24 cellular contexts compared by ENCODE assay signal in the genomic region with DNA sequence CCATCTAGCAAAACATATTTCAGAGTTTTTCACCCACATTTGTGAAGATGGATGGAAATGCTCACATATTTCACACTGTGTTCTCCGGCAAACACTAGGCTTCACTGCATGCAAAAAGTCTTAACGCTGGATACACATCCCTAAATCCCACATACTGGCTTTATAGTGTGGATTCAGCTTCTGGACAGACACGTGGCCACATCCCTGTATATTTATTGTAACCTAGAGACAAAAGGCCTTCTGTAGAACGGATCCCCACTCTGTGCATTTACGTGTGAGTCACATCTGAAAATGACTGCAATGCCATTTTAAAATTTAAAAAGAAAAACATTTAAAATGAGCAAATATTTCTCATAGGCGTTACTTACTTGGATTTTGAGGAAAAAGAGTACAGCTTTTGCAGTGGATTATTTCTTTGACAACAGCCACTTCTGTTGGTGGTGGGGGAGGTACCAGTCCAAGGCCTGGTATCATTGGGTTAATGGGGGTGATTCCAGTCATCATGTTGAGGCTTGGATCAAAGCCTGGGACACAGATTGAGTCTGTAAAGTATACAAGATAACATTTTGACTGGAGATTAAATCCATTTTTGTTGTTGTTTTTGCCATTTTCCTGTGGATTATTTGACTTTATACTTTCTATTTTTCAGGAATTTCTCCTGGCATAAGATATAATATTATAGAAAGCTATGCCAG.
A peak's percentile ranks its signal among the peaks of the same experiment; 100 is the strongest.
DNase-seq lines count a peak whose midpoint lies in the region; TF ChIP-seq lines count a peak whose summit lies in the region.
"Had no signal": no experiment of that assay in that cellular context is flagged by ENCODE, and none has a peak within 500 bp of the region (broad histone marks: within the 10 kb centered on the region; RNA-seq: fewer than 3 reads in every experiment).

No MANE protein-coding gene starts in this region.

- H3K36me3 ChIP-seq in mammary epithelial cell (ENCODE audit: insufficient read depth, low read length) (no peaks in the 10 kb centered on the region), hepatocyte (replicated peaks; ENCODE audit: insufficient read depth, low read depth) (no peaks in the 10 kb centered on the region), esophagus squamous epithelium (no peaks in the 10 kb centered on the region)
- H3K36me3 ChIP-seq: ovary, right atrium auricular region had no signal

- peak; percentile 8 for DNase-seq in mammary epithelial cell
- DNase-seq in MCF 10A (ENCODE audit: unreplicated experiment), result no peak
- DNase-seq in hepatocyte (ENCODE audit: low spot score), result peak; percentile 14
- DNase-seq in esophagus squamous epithelium (lab: John Stamatoyannopoulos, UW), result no peak
- DNase-seq in T-helper 2 cell, result no peak
- no peak for DNase-seq in effector CD4-positive, alpha-beta T cell
- DNase-seq in amygdala (lab: John Stamatoyannopoulos, UW), result no peak
- DNase-seq: activated naive CD4-positive, alpha-beta T cell treated with anti-CD3 and anti-CD28 coated beads for 36 hours; activated T-cell treated with anti-CD3 and anti-CD28 coated beads, Interleukin-2, amount 50 U/mL, for 4 hours; COR-L47; left cardiac atrium; naive thymus-derived CD8-positive, alpha-beta T cell; NCI-H1105; NCI-H510A treated with DMSO at 0.1 percent for 48 hours; ovary; RPMI8226; stimulated activated CD4-positive, alpha-beta T cell treated with anti-CD3 and anti-CD28 coated beads, Interleukin-12 subunit alpha, Interleukin-12 subunit beta, amount 100 ng/mL, for 4 hours; stimulated activated CD4-positive, alpha-beta T cell treated with anti-CD3 and anti-CD28 coated beads, Interleukin-4, amount 100 ng/mL, for 4 hours; trophoblast cell had no signal

- in situ Hi-C loops in mammary epithelial cell (cut with MboI; ENCODE audit: low sequenced_read_pairs in 2 of 2), result no loop called here

- CTCF ChIA-PET in mammary epithelial cell (lab: Charles Lee; ENCODE audit: low non-redundant PET) (no interaction called here), MCF 10A (lab: Yijun Ruan, JAX) (interaction anchor here (0.7 kb wide), 1 partner anchor 12 kb away, joined by 4 read pairs; no protein-coding TSS in a partner anchor)

- H3K4me1 Mint-ChIP-seq in MCF 10A (ENCODE audit: insufficient read depth, unreplicated experiment), result no peaks in the 10 kb centered on the region
- peaks cover 19% of the 10 kb centered on the region for H3K4me1 Mint-ChIP-seq in brain

- H3K4me3 Mint-ChIP-seq in MCF 10A (ENCODE audit: unreplicated experiment) (no peak overlapping the region), brain (peak overlapping the region; percentile 12 to 48 (median 15))
- H3K4me3 Mint-ChIP-seq: activated naive CD4-positive, alpha-beta T cell treated with anti-CD3 and anti-CD28 coated beads for 36 hours; activated T-cell treated with anti-CD3 and anti-CD28 coated beads, Interleukin-2, amount 50 U/mL, for 4 hours; B cell; naive thymus-derived CD8-positive, alpha-beta T cell; stimulated activated naive CD8-positive, alpha-beta T cell treated with anti-CD3 and anti-CD28 coated beads, Interleukin-15, Interleukin-2, amounts not matched to agents 100 ng/mL and 50 ng/mL, for 24 hours had no signal

- H3K27ac Mint-ChIP-seq in MCF 10A (ENCODE audit: low read depth, unreplicated experiment) (no peak overlapping the region), brain (peak overlapping the region; percentile 42 to 85 (median 68))
- H3K27ac Mint-ChIP-seq: activated naive CD4-positive, alpha-beta T cell treated with anti-CD3 and anti-CD28 coated beads for 36 hours; B cell; naive thymus-derived CD8-positive, alpha-beta T cell; stimulated activated naive CD8-positive, alpha-beta T cell treated with anti-CD3 and anti-CD28 coated beads, Interleukin-15, Interleukin-2, amounts not matched to agents 100 ng/mL and 50 ng/mL, for 24 hours had no signal

- H2AFZ ChIP-seq in mammary epithelial cell (ENCODE audit: low read depth, low read length), result no peak overlapping the region
- no peak overlapping the region for H2AFZ ChIP-seq in hepatocyte

- H3K4me1 ChIP-seq in mammary epithelial cell (ENCODE audit: insufficient read depth, low read length), result no peaks in the 10 kb centered on the region
- H3K4me1 ChIP-seq in hepatocyte (ENCODE audit: insufficient read depth), result peaks cover 21% of the 10 kb centered on the region
- H3K4me1 ChIP-seq in esophagus squamous epithelium, result peaks cover 0 to 11% (median 0%) of the 10 kb centered on the region in 3 donors
- H3K4me1 ChIP-seq: A549 had no signal

- intact Hi-C loops in mammary epithelial cell (cut with micrococcal nuclease) (no loop called here), MCF 10A (cut with micrococcal nuclease) (no loop called here), esophagus squamous epithelium (cut with DNase I) (no loop called here)

- H3K27me3 Mint-ChIP-seq in MCF 10A (ENCODE audit: insufficient read depth, unreplicated experiment) (no peaks in the 10 kb centered on the region), brain (peaks cover 4% of the 10 kb centered on the region)
- H3K27me3 Mint-ChIP-seq: B cell; naive thymus-derived CD8-positive, alpha-beta T cell; stimulated activated naive CD8-positive, alpha-beta T cell treated with anti-CD3 and anti-CD28 coated beads, Interleukin-15, Interleukin-2, amounts not matched to agents 100 ng/mL and 50 ng/mL, for 24 hours had no signal

- H3K9me2 ChIP-seq in hepatocyte (replicated peaks; ENCODE audit: insufficient read depth), result no peaks in the 10 kb centered on the region

- no peaks in the 10 kb centered on the region for H3K79me2 ChIP-seq in mammary epithelial cell (ENCODE audit: insufficient read depth, low read length)
- H3K79me2 ChIP-seq in hepatocyte, result no peaks in the 10 kb centered on the region

- H3K9me3 Mint-ChIP-seq in MCF 10A (ENCODE audit: unreplicated experiment) (no peaks in the 10 kb centered on the region), brain (no peaks in the 10 kb centered on the region)
- H3K9me3 Mint-ChIP-seq: activated naive CD4-positive, alpha-beta T cell treated with anti-CD3 and anti-CD28 coated beads for 36 hours; activated T-cell treated with anti-CD3 and anti-CD28 coated beads, Interleukin-2, amount 50 U/mL, for 4 hours; naive thymus-derived CD8-positive, alpha-beta T cell; stimulated activated naive CD8-positive, alpha-beta T cell treated with anti-CD3 and anti-CD28 coated beads, Interleukin-15, Interleukin-2, amounts not matched to agents 100 ng/mL and 50 ng/mL, for 24 hours had no signal

- POLR2A ChIA-PET in MCF 10A (lab: Yijun Ruan, JAX), result no interaction called here

- H3K36me3 Mint-ChIP-seq in MCF 10A (ENCODE audit: insufficient read depth, unreplicated experiment), result no peaks in the 10 kb centered on the region
- peaks cover 27% of the 10 kb centered on the region for H3K36me3 Mint-ChIP-seq in brain
- H3K36me3 Mint-ChIP-seq: naive thymus-derived CD8-positive, alpha-beta T cell had no signal

- H3K9me3 ChIP-seq in mammary epithelial cell (replicated peaks; ENCODE audit: insufficient read depth, low read length) (no peaks in the 10 kb centered on the region), hepatocyte (ENCODE audit: low read depth) (no peaks in the 10 kb centered on the region), esophagus squamous epithelium (no peaks in the 10 kb centered on the region)
- H3K9me3 ChIP-seq: A549, ovary, right atrium auricular region had no signal

- H3K27me3 ChIP-seq in mammary epithelial cell (ENCODE audit: insufficient read depth, low read length) (no peaks in the 10 kb centered on the region), hepatocyte (no peaks in the 10 kb centered on the region), esophagus squamous epithelium (no peaks in the 10 kb centered on the region)
- H3K27me3 ChIP-seq: ovary, right atrium auricular region had no signal

- no peak for TF ChIP-seq CTCF in mammary epithelial cell (conservative IDR thresholded peaks at IDR 0.05 in 1 of 2, IDR thresholded peaks at IDR 0.05 in 1 of 2; ENCODE audit: extremely low read depth in 1 of 2, insufficient read depth in 1 of 2, low read depth in 1 of 2, low read length in 2 of 2)
- no peak for TF ChIP-seq CTCF in MCF 10A (IDR thresholded peaks at IDR 0.05; ENCODE audit: unreplicated experiment)
- no peak for TF ChIP-seq CTCF in brain (conservative IDR thresholded peaks at IDR 0.05)
- TF ChIP-seq CTCF in hepatocyte (IDR thresholded peaks at IDR 0.05; ENCODE audit: poor library complexity), result no peak
- no peak for TF ChIP-seq CTCF in esophagus squamous epithelium (IDR thresholded peaks at IDR 0.05)

- H3K9ac ChIP-seq in mammary epithelial cell (ENCODE audit: insufficient read depth, low read length), result no peak overlapping the region

- WGBS in mammary epithelial cell (ENCODE audit: low coverage, missing lambda C conversion rate), result 79% methylated on average over 6 of the region's 6 CpGs
- 56% methylated on average over 6 of the region's 6 CpGs for WGBS in hepatocyte (ENCODE audit: low lambda C conversion rate, missing lambda C conversion rate)
- 63 to 70% methylated on average over 6 of the region's 6 CpGs for WGBS in esophagus squamous epithelium, 2 donors

- BruUV-seq in mammary epithelial cell (replicated peaks; lab: Mats Ljungman, UMichigan), result no TSS peak
- no TSS peak for BruUV-seq in MCF 10A (replicated peaks; lab: Mats Ljungman, UMichigan)

- TF ChIP-seq POLR2A in esophagus squamous epithelium (IDR thresholded peaks at IDR 0.05), result no peak

- no peak overlapping the region for H3K4me2 ChIP-seq in mammary epithelial cell (ENCODE audit: insufficient read depth, low read depth, low read length)
- no peak overlapping the region for H3K4me2 ChIP-seq in hepatocyte
- H3K4me2 ChIP-seq: A549 had no signal

- dilution Hi-C loops in mammary epithelial cell (cut with HindIII; ENCODE audit: low sequenced_read_pairs), result no loop called here

- no peak overlapping the region for H3K4me3 ChIP-seq in mammary epithelial cell (replicated peaks in 1 of 3; ENCODE audit: insufficient read depth in 1 of 3, low read depth in 2 of 3, low read length in 3 of 3)
- no peak overlapping the region for H3K4me3 ChIP-seq in hepatocyte
- no peak overlapping the region for H3K4me3 ChIP-seq in esophagus squamous epithelium
- H3K4me3 ChIP-seq: A549, ovary, right atrium auricular region had no signal

- H3K27ac ChIP-seq in mammary epithelial cell (ENCODE audit: insufficient read depth, low read depth, low read length) (no peak overlapping the region), hepatocyte (no peak overlapping the region), esophagus squamous epithelium (no peak overlapping the region)
- H3K27ac ChIP-seq: A549, ovary, right atrium auricular region had no signal

- H4K20me1 ChIP-seq in mammary epithelial cell (ENCODE audit: insufficient read depth, low read length) (no peaks in the 10 kb centered on the region), hepatocyte (ENCODE audit: insufficient read depth, poor library complexity, severe bottlenecking) (no peaks in the 10 kb centered on the region)

Comparison
In these comparisons a context has a peak if more than half of its experiments do, and no peak if none do; other contexts are left out.
1. DNase-seq: peak in mammary epithelial cell (single experiment) and hepatocyte (single experiment); none in MCF 10A (single experiment), esophagus squamous epithelium (single experiment), T-helper 2 cell (0 of 5), effector CD4-positive, alpha-beta T cell (single experiment) and amygdala (0 of 56).